In genomic region chr2:126748188-126748760, GRCh38 we compare ENCODE assay signal across 23 cellular contexts.
"Had no signal": no experiment of that assay in that cellular context is flagged by ENCODE, and none has a peak within 500 bp of the region (broad histone marks: within the 10 kb centered on the region; RNA-seq: fewer than 3 reads in every experiment).

No MANE protein-coding gene starts in this region.

- FAIRE-seq: urothelium cell line had no signal

- H3K4me3 Mint-ChIP-seq: activated naive CD4-positive, alpha-beta T cell treated with anti-CD3 and anti-CD28 coated beads, Interleukin-2, amount 50 U/mL, for 24 hours; activated T-helper 1 cell treated with anti-CD3 and anti-CD28 coated beads, Interleukin-12 subunit alpha, Interleukin-12 subunit beta, Interleukin-2, Interleukin-4 antibody, amounts not matched to agents 30 ng/mL and 10 ng/mL and 1 ng/mL, durations not matched to agents 14 hours and 24 hours and 36 hours; brain; mesothelial cell of epicardium; natural killer cell; stimulated activated naive CD8-positive, alpha-beta T cell treated with anti-CD3 and anti-CD28 coated beads, Interleukin-15, Interleukin-2, amounts not matched to agents 100 ng/mL and 50 ng/mL, for 24 hours had no signal

- H3K36me3 ChIP-seq: esophagus squamous epithelium, gastrocnemius medialis, left ventricle myocardium inferior, tibial artery had no signal

- H3K27me3 Mint-ChIP-seq: activated naive CD4-positive, alpha-beta T cell treated with anti-CD3 and anti-CD28 coated beads, Interleukin-2, amount 50 U/mL, for 24 hours; stimulated activated naive CD8-positive, alpha-beta T cell treated with anti-CD3 and anti-CD28 coated beads, Interleukin-15, Interleukin-2, amounts not matched to agents 100 ng/mL and 50 ng/mL, for 24 hours had no signal

- H3K27me3 ChIP-seq: esophagus squamous epithelium, gastrocnemius medialis, tibial artery had no signal

- H3K4me1 ChIP-seq: esophagus squamous epithelium, gastrocnemius medialis, left ventricle myocardium inferior, tibial artery had no signal

- H3K9me3 ChIP-seq: esophagus squamous epithelium, gastrocnemius medialis, tibial artery had no signal

- H3K36me3 Mint-ChIP-seq: activated naive CD4-positive, alpha-beta T cell treated with anti-CD3 and anti-CD28 coated beads, Interleukin-2, amount 50 U/mL, for 24 hours; brain; mesothelial cell of epicardium; natural killer cell had no signal

- H3K4me1 Mint-ChIP-seq: brain, mesothelial cell of epicardium, natural killer cell had no signal

- H3K27ac ChIP-seq: dorsolateral prefrontal cortex, esophagus squamous epithelium, gastrocnemius medialis, left ventricle myocardium inferior, tibial artery had no signal

- H3K4me3 ChIP-seq: dorsolateral prefrontal cortex, esophagus squamous epithelium, gastrocnemius medialis, left ventricle myocardium inferior, tibial artery had no signal

- H3K27ac Mint-ChIP-seq: activated naive CD4-positive, alpha-beta T cell treated with anti-CD3 and anti-CD28 coated beads, Interleukin-2, amount 50 U/mL, for 24 hours; activated T-helper 1 cell treated with anti-CD3 and anti-CD28 coated beads, Interleukin-12 subunit alpha, Interleukin-12 subunit beta, Interleukin-2, Interleukin-4 antibody, amounts not matched to agents 30 ng/mL and 10 ng/mL and 1 ng/mL, durations not matched to agents 14 hours and 24 hours and 36 hours; brain; mesothelial cell of epicardium; natural killer cell; progenitor cell of endocrine pancreas; stimulated activated naive CD8-positive, alpha-beta T cell treated with anti-CD3 and anti-CD28 coated beads, Interleukin-15, Interleukin-2, amounts not matched to agents 100 ng/mL and 50 ng/mL, for 24 hours had no signal

- H3K9me3 Mint-ChIP-seq: activated naive CD4-positive, alpha-beta T cell treated with anti-CD3 and anti-CD28 coated beads, Interleukin-2, amount 50 U/mL, for 24 hours; activated T-helper 1 cell treated with anti-CD3 and anti-CD28 coated beads, Interleukin-12 subunit alpha, Interleukin-12 subunit beta, Interleukin-2, Interleukin-4 antibody, amounts not matched to agents 30 ng/mL and 10 ng/mL and 1 ng/mL, durations not matched to agents 14 hours and 24 hours and 36 hours; natural killer cell; stimulated activated naive CD8-positive, alpha-beta T cell treated with anti-CD3 and anti-CD28 coated beads, Interleukin-15, Interleukin-2, amounts not matched to agents 100 ng/mL and 50 ng/mL, for 24 hours had no signal

- ATAC-seq: gastrocnemius medialis, natural killer cell, right cardiac atrium had no signal

- DNase-seq: activated CD4-positive, alpha-beta T cell treated with anti-CD3 and anti-CD28 coated beads for 1 hour; activated CD4-positive, alpha-beta T cell treated with anti-CD3 and anti-CD28 coated beads, Interleukin-2, amount 50 U/mL, for 1 hour; activated gamma-delta T cell treated with Interleukin-2 at 50 U/mL for 16 hours; anterior cingulate cortex; caudate nucleus; dorsolateral prefrontal cortex; esophagus squamous epithelium; gastrocnemius medialis; hypothalamus; left ventricle myocardium inferior; mammary epithelial cell; natural killer cell; right cardiac atrium; stimulated activated CD4-positive, alpha-beta T cell treated with anti-CD3 and anti-CD28 coated beads, Interleukin-4, amount 100 ng/mL, for 24 hours; T-helper 9 cell; tibial artery had no signal
